Comparison of ENCODE assay signal across 34 cellular contexts in the genomic region with DNA sequence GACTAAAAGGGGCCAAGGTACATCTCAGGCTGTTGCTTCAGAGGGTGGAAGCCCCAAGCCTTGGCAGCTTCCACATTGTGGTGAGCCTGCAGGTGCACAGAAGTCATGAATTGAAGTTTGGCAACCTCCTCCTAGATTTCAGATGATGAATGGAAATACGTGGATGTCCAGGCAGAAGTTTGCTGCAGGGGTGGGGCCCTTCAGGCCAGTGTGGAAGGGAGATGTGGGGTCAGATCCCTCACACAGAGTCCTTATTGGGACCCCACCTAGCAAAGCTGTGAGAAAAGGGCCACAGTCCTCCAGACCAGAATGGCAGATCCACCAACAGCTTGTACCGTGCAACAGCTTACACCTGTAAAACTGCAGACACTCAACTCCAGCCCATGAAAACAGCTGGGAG.
DNase-seq lines count a peak whose midpoint lies in the region; ATAC-seq, FAIRE-seq and TF ChIP-seq lines count a peak whose summit lies in the region.
"Had no signal": no experiment of that assay in that cellular context is flagged by ENCODE, and none has a peak within 500 bp of the region (broad histone marks: within the 10 kb centered on the region; RNA-seq: fewer than 3 reads in every experiment).

No MANE protein-coding gene starts in this region.

- no peaks in the 10 kb centered on the region for H4K20me1 ChIP-seq in GM12878 (ENCODE audit: control insufficient read depth, insufficient read depth)
- H4K20me1 ChIP-seq in K562 (replicated peaks; ENCODE audit: control insufficient read depth, insufficient read depth, low read length): no peaks in the 10 kb centered on the region
- H4K20me1 ChIP-seq: BLaER1; BLaER1 treated with 17β-estradiol and CSF1 and Interleukin-3, amounts not matched to agents 10 nM and 100 nM had no signal

- TF ChIP-seq POLR2A in GM12878 (IDR thresholded peaks at IDR 0.05; ENCODE audit: low read depth, low read length) (no peak), K562 (conservative IDR thresholded peaks at IDR 0.05) (no peak)

- H3K4me3 ChIP-seq in HEK293 (ENCODE audit: low read depth, low read length) (no peak overlapping the region), GM12878 (no peak overlapping the region), K562 (no peak overlapping the region)
- H3K4me3 ChIP-seq: A549; BLaER1; BLaER1 treated with 17β-estradiol and CSF1 and Interleukin-3, amounts not matched to agents 10 nM and 100 nM had no signal

- H3K9ac ChIP-seq in GM12878 (ENCODE audit: control insufficient read depth, insufficient read depth, low read length): no peak overlapping the region
- no peak overlapping the region for H3K9ac ChIP-seq in K562 (ENCODE audit: insufficient read depth in 1 of 2, low read depth in 2 of 2, low read length in 2 of 2)
- H3K9ac ChIP-seq: BLaER1; BLaER1 treated with 17β-estradiol and CSF1 and Interleukin-3, amounts not matched to agents 10 nM and 100 nM had no signal

- TF ChIP-seq RAD21 in GM12878 (IDR thresholded peaks at IDR 0.05; ENCODE audit: insufficient read depth, low read depth, low read length) (no peak), K562 (CRISPR knock-in tag; conservative IDR thresholded peaks at IDR 0.05 in 1 of 2, IDR thresholded peaks at IDR 0.05 in 1 of 2) (no peak)

- DNase-seq in DMS53 (lab: John Stamatoyannopoulos, UW) (peak; percentile 26), DMS53 treated with DMSO at 0.1 percent for 48 hours (lab: John Stamatoyannopoulos, UW; ENCODE audit: unreplicated experiment) (no peak), GM12878 (ENCODE audit: low read depth, low spot score) (no peak), K562 (ENCODE audit: extremely low read depth in 1 of 4, low spot score in 3 of 4) (no peak), Right ventricle myocardium superior (no peak), kidney glomerular epithelial cell (lab: John Stamatoyannopoulos, UW) (no peak), left cardiac atrium (no peak)
- DNase-seq: 8988T; ACHN; AML-193; BE2C; C1 segment of cervical spinal cord; Caco-2; Calu3; CD4-positive, alpha-beta memory T cell; CD4-positive, alpha-beta T cell; CD4-positive, CD25-positive, alpha-beta regulatory T cell; CD8-positive, alpha-beta memory T cell; CD8-positive, alpha-beta T cell; COR-L47; DMS 273 treated with DMSO at 0.1 percent for 48 hours; DMS153; DMS79; DMS79 treated with DMSO at 0.1 percent for 48 hours; DND-41; EL had no signal

- H3K79me2 ChIP-seq in GM12878 (ENCODE audit: control insufficient read depth, insufficient read depth, low read length) (no peaks in the 10 kb centered on the region), K562 (ENCODE audit: control insufficient read depth, insufficient read depth, low read length) (no peaks in the 10 kb centered on the region)

- H3K4me2 ChIP-seq in GM12878 (ENCODE audit: control insufficient read depth, insufficient read depth): no peak overlapping the region
- H3K4me2 ChIP-seq in K562 (ENCODE audit: insufficient read depth, low read length): no peak overlapping the region
- H3K4me2 ChIP-seq: A549; BLaER1; BLaER1 treated with 17β-estradiol and CSF1 and Interleukin-3, amounts not matched to agents 10 nM and 100 nM had no signal

- SMC1A ChIA-PET in GM12878 (lab: Charles Lee; ENCODE audit: uncharacterized antibody, unreplicated experiment): no interaction called here

- WGBS in GM12878 (ENCODE audit: insufficient coverage, insufficient replicate concordance, low lambda C conversion rate, missing lambda C conversion rate): 50% methylated on average over 2 of the region's 2 CpGs
- WGBS in K562 (ENCODE audit: insufficient coverage, low coverage, missing lambda C conversion rate): 3% methylated on average over 2 of the region's 2 CpGs

- H2AFZ ChIP-seq in GM12878 (ENCODE audit: control insufficient read depth, low read depth, low read length): no peak overlapping the region
- no peak overlapping the region for H2AFZ ChIP-seq in K562 (ENCODE audit: low read depth, low read length)

- H3K27ac ChIP-seq in HEK293 (ENCODE audit: extremely low read depth, low read depth, low read length) (no peak overlapping the region), GM12878 (ENCODE audit: control insufficient read depth, insufficient read depth) (no peak overlapping the region), K562 (ENCODE audit: extremely low read depth, low read depth, low read length) (no peak overlapping the region)
- H3K27ac ChIP-seq: 22Rv1; A549; BLaER1; BLaER1 treated with 17β-estradiol and CSF1 and Interleukin-3, amounts not matched to agents 10 nM and 100 nM; C4-2B had no signal

- TF ChIP-seq EP300 in GM12878 (IDR thresholded peaks at IDR 0.05; ENCODE audit: borderline replicate concordance in 1 of 2, control insufficient read depth in 1 of 2, low read depth in 2 of 2, low read length in 2 of 2): no peak
- TF ChIP-seq EP300 in K562 (IDR thresholded peaks at IDR 0.05; ENCODE audit: low read length): no peak

- TF ChIP-seq CTCF in HEK293 (tag by site-specific recombination; IDR thresholded peaks at IDR 0.05) (no peak), GM12878 (IDR thresholded peaks at IDR 0.05 in 2 of 3, conservative IDR thresholded peaks at IDR 0.05 in 1 of 3; ENCODE audit: control insufficient read depth in 2 of 3, extremely low read depth in 1 of 3, insufficient read depth in 1 of 3, low read depth in 3 of 3, low read length in 3 of 3) (no peak), K562 (IDR thresholded peaks at IDR 0.05 in 2 of 3, conservative IDR thresholded peaks at IDR 0.05 in 1 of 3; ENCODE audit: insufficient read depth in 2 of 3, low read depth in 1 of 3, low read length in 3 of 3) (no peak)

- POLR2A ChIA-PET in HEK293 (lab: Yijun Ruan, JAX) (no interaction called here), GM12878 (lab: Charles Lee) (no interaction called here), K562 (lab: Yijun Ruan, JAX) (no interaction called here)

- H3K9me3 ChIP-seq in HEK293 (ENCODE audit: control insufficient read depth, insufficient read depth, low read depth, low read length): no peaks in the 10 kb centered on the region
- H3K9me3 ChIP-seq in GM12878 (replicated peaks; ENCODE audit: control insufficient read depth, insufficient read depth, low read length): peaks cover 2% of the 10 kb centered on the region; the same call in 2 of the 3 replicates
- no peaks in the 10 kb centered on the region for H3K9me3 ChIP-seq in K562 (replicated peaks; ENCODE audit: control insufficient read depth, insufficient read depth, low read depth, low read length)
- H3K9me3 ChIP-seq: BE2C had no signal

- FAIRE-seq in GM12878 (lab: Jason Lieb, UNC): no peak
- FAIRE-seq in K562 (lab: Jason Lieb, UNC): no peak
- FAIRE-seq: A204.1, A549, D721Med had no signal

- RAD21 ChIA-PET in GM12878 (lab: Charles Lee; ENCODE audit: unreplicated experiment): no interaction called here

- in situ Hi-C loops in GM12878 (cut with MboI): no loop called here
- in situ Hi-C loops in K562 (cut with MboI): no loop called here

- intact Hi-C loops in GM12878 (cut with micrococcal nuclease; ENCODE audit: unreplicated experiment): no loop called here
- intact Hi-C loops in K562 (cut with micrococcal nuclease): no loop called here
- intact Hi-C loops in Right ventricle myocardium superior (cut with DNase I): no loop called here
- intact Hi-C loops in left cardiac atrium (cut with DNase I): no loop called here

- BruUV-seq in GM12878 (replicated peaks; lab: Mats Ljungman, UMichigan) (no TSS peak), K562 (replicated peaks; lab: Mats Ljungman, UMichigan) (no TSS peak)

- no peaks in the 10 kb centered on the region for H3K4me1 ChIP-seq in HEK293 (ENCODE audit: control insufficient read depth, insufficient read depth, low read length)
- no peaks in the 10 kb centered on the region for H3K4me1 ChIP-seq in GM12878 (ENCODE audit: control insufficient read depth, insufficient read depth, low read length)
- H3K4me1 ChIP-seq in K562 (replicated peaks in 1 of 2; ENCODE audit: control insufficient read depth in 2 of 2, insufficient read depth in 2 of 2, low read length in 2 of 2): no peaks in the 10 kb centered on the region
- H3K4me1 ChIP-seq: A549; BE2C; BLaER1; BLaER1 treated with 17β-estradiol and CSF1 and Interleukin-3, amounts not matched to agents 10 nM and 100 nM; Caco-2 had no signal

- H3K9me1 ChIP-seq in K562 (ENCODE audit: control insufficient read depth, insufficient read depth, low read length): no peaks in the 10 kb centered on the region

- no peaks in the 10 kb centered on the region for H3K36me3 ChIP-seq in HEK293 (ENCODE audit: control insufficient read depth in 2 of 2, insufficient read depth in 1 of 2, low read length in 2 of 2)
- H3K36me3 ChIP-seq in GM12878 (ENCODE audit: control insufficient read depth in 2 of 2, insufficient read depth in 2 of 2, low read length in 1 of 2): no peaks in the 10 kb centered on the region
- no peaks in the 10 kb centered on the region for H3K36me3 ChIP-seq in K562 (ENCODE audit: control insufficient read depth, insufficient read depth, low read length)
- H3K36me3 ChIP-seq: BE2C, BLaER1 had no signal

- CTCF ChIA-PET in HEK293 (lab: Yijun Ruan, JAX) (interaction anchor here (0.6 to 1.0 kb wide), 2 partner anchors 86 to 142 kb away, joined by 3 read pairs; no protein-coding TSS in a partner anchor), GM12878 (lab: Yijun Ruan, JAX) (interaction anchor here (1.3 kb wide), 1 partner anchor 25 kb away, joined by 4 read pairs; no protein-coding TSS in a partner anchor), K562 (lab: Yijun Ruan, JAX; ENCODE audit: low intra/inter-chr PET ratio) (no interaction called here)

- ATAC-seq in GM12878: no peak
- ATAC-seq in K562: no peak
- ATAC-seq in Right ventricle myocardium superior (ENCODE audit: poor library complexity): no peak
- ATAC-seq in left cardiac atrium: no peak
- ATAC-seq: A549; CD8-positive, alpha-beta T cell had no signal

- H3K27me3 ChIP-seq in GM12878 (replicated peaks in 1 of 2; ENCODE audit: control insufficient read depth in 2 of 2, insufficient read depth in 2 of 2, low read length in 1 of 2): no peaks in the 10 kb centered on the region
- H3K27me3 ChIP-seq in K562 (ENCODE audit: control insufficient read depth in 2 of 2, insufficient read depth in 2 of 2, low read length in 2 of 2): no peaks in the 10 kb centered on the region
- H3K27me3 ChIP-seq: BE2C; BLaER1; BLaER1 treated with 17β-estradiol and CSF1 and Interleukin-3, amounts not matched to agents 10 nM and 100 nM had no signal

TF ChIP-seq in HEK293, 187 proteins besides CTCF, POLR2A, EP300 and RAD21 (continues in another document):
- TF ChIP-seq ZBTB1 (tag by site-specific recombination; IDR thresholded peaks at IDR 0.05) (no peak), TRIM28 (IDR thresholded peaks at IDR 0.05; ENCODE audit: borderline replicate concordance, low read length) (peak; percentile 71; the same call in 1 of the 2 replicates), ZNF677 (tag by site-specific recombination; IDR thresholded peaks at IDR 0.05) (no peak)

TF ChIP-seq in K562, 482 proteins besides CTCF, POLR2A, EP300 and RAD21:
- TF ChIP-seq CBX5 (IDR thresholded peaks at IDR 0.05; ENCODE audit: borderline replicate concordance, low read depth) (peak; percentile 49; the same call in 1 of the 2 replicates), DDX20 (tag; IDR thresholded peaks at IDR 0.05; ENCODE audit: low read depth) (no peak)
